In genomic region chr2:223692227-223692947, GRCh38 we compare ENCODE assay signal across 9 cellular contexts.
DNase-seq lines count a peak whose midpoint lies in the region; ATAC-seq lines count a peak whose summit lies in the region.
"Had no signal": no experiment of that assay in that cellular context is flagged by ENCODE, and none has a peak within 500 bp of the region (broad histone marks: within the 10 kb centered on the region; RNA-seq: fewer than 3 reads in every experiment).

No MANE protein-coding gene starts in this region.

- DNase-seq in GM04504 (ENCODE audit: low read depth) (peak; percentile 28), NCI-H1092 (lab: John Stamatoyannopoulos, UW) (peak; percentile 27), astrocyte of the hippocampus (ENCODE audit: low read depth, low spot score) (peak; percentile 73), islet precursor cell (peak; percentile 74)
- DNase-seq: activated B cell treated with CpG ODN at 0.5 μM for 24 hours had no signal

- ATAC-seq in GM21526 (IDR thresholded peaks at IDR 0.05; ENCODE audit: low FRiP score, unreplicated experiment) = no peak
- ATAC-seq in HG03460 (IDR thresholded peaks at IDR 0.05; ENCODE audit: unreplicated experiment) = no peak
- no peak for ATAC-seq in GM21360 (IDR thresholded peaks at IDR 0.05; ENCODE audit: unreplicated experiment)
- no peak for ATAC-seq in GM21529 (IDR thresholded peaks at IDR 0.05; ENCODE audit: unreplicated experiment)
